In the genomic region with DNA sequence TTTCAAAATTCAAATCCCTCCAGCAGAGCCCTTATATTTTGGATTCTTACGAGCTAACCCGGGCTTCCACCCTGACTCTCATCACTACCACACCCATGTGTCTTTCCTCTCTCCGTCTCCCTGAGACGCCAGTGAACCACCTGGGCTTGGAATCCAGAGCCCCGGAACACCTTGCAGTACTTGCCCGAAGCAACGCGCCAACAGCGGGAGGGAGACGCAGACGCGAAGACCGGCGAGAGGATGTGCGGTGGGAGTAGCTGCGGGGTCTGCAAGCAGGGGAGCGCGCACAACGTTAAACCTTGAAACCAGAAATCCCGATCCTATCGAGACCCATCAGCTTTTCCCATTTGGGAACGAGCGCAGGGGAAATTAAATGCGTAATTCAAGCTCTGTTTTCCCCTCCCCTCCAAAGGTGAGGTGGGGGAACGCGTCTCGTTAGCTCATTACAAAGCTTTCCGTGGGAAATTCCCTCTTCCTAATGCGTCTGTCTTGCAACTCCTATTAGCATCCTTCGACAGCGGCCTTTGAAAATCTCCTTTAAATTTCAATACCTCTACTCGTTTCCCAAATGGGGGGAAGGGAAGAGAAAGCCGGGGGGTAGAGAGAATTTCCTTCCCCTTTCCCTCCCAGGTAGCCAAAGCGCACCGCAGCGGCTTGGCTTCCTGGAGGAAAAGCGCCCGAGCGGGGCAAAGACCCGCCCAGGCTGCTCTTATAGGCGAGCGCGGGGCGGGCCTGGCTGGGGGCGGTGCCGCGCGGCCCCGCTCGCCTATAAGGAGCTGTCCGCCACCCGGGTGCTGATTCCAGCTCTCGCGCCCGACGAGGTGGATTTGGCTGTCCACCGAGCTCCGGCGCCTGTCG, we compare ENCODE assay signal across 9 cellular contexts. TPM values are rescaled to one million over a fixed set of nuclear protein-coding genes. Genes with fewer than 3 reads are reported as not detected.
DNase-seq lines count a peak whose midpoint lies in the region; ATAC-seq and TF ChIP-seq lines count a peak whose summit lies in the region.
"Had no signal": no experiment of that assay in that cellular context is flagged by ENCODE, and none has a peak within 500 bp of the region (broad histone marks: within the 10 kb centered on the region; RNA-seq: fewer than 3 reads in every experiment).

A gene (plus strand): TSS at position 797 of the 858 bp plus-strand sequence. CDS start 364 bp downstream, outside the sequence.

- peaks cover 3 to 20% of the 10 kb centered on the region in 2 donors for H3K9me3 Mint-ChIP-seq in stimulated activated naive CD8-positive, alpha-beta T cell treated with anti-CD3 and anti-CD28 coated beads, Interleukin-15, amount 100 ng/mL, for 72 hours
- no peaks in the 10 kb centered on the region for H3K9me3 Mint-ChIP-seq in nephron progenitor cell
- peaks cover 0 to 20% (median 14%) of the 10 kb centered on the region in 8 donors for H3K9me3 Mint-ChIP-seq in CD4-positive, alpha-beta memory T cell
- H3K9me3 Mint-ChIP-seq: activated B cell treated with CpG ODN at 0.5 μM for 24 hours had no signal

- H3K4me1 ChIP-seq in CD4-positive, alpha-beta memory T cell (ENCODE audit: insufficient read depth, low read length), result no peaks in the 10 kb centered on the region

- CTCF ChIA-PET in RWPE1 (lab: Yijun Ruan, JAX), result interaction anchor here (0.6 to 0.7 kb wide), 2 partner anchors 420 to 1447 kb away, joined by 3 to 6 read pairs; no protein-coding TSS in a partner anchor
- CTCF ChIA-PET in CD4-positive, alpha-beta memory T cell (lab: Charles Lee; ENCODE audit: partially characterized antibody), result no interaction called here

- peaks cover 10% of the 10 kb centered on the region for H3K4me1 Mint-ChIP-seq in stimulated activated naive CD8-positive, alpha-beta T cell treated with anti-CD3 and anti-CD28 coated beads, Interleukin-15, amount 100 ng/mL, for 72 hours
- peaks cover 17% of the 10 kb centered on the region for H3K4me1 Mint-ChIP-seq in nephron progenitor cell
- H3K4me1 Mint-ChIP-seq in CD4-positive, alpha-beta memory T cell, result no peaks in the 10 kb centered on the region
- H3K4me1 Mint-ChIP-seq: activated B cell treated with CpG ODN at 0.5 μM for 24 hours had no signal

- H3K9me3 ChIP-seq in CD4-positive, alpha-beta memory T cell (ENCODE audit: control insufficient read depth in 1 of 2, low read length in 2 of 2), result no peaks in the 10 kb centered on the region

- no peak within 1 kb of the TSS for H3K4me3 Mint-ChIP-seq in stimulated activated naive CD8-positive, alpha-beta T cell treated with anti-CD3 and anti-CD28 coated beads, Interleukin-15, amount 100 ng/mL, for 72 hours
- peak within 1 kb of the TSS; percentile 78 for H3K4me3 Mint-ChIP-seq in nephron progenitor cell
- H3K4me3 Mint-ChIP-seq in CD4-positive, alpha-beta memory T cell, result no peak within 1 kb of the TSS
- H3K4me3 Mint-ChIP-seq: activated B cell treated with CpG ODN at 0.5 μM for 24 hours had no signal

- peaks cover 42% of the 10 kb centered on the region for H3K27me3 Mint-ChIP-seq in stimulated activated naive CD8-positive, alpha-beta T cell treated with anti-CD3 and anti-CD28 coated beads, Interleukin-15, amount 100 ng/mL, for 72 hours
- peaks cover 67% of the 10 kb centered on the region for H3K27me3 Mint-ChIP-seq in nephron progenitor cell (ENCODE audit: low read depth, poor library complexity)
- peaks cover 5 to 14% of the 10 kb centered on the region in 2 donors for H3K27me3 Mint-ChIP-seq in CD4-positive, alpha-beta memory T cell

- no peaks in the 10 kb centered on the region for H3K27me3 ChIP-seq in CD4-positive, alpha-beta memory T cell (ENCODE audit: insufficient read depth, low read length)

- TF ChIP-seq CTCF in RWPE1 (conservative IDR thresholded peaks at IDR 0.05; ENCODE audit: low read depth) (no peak), fibroblast of pulmonary artery (IDR thresholded peaks at IDR 0.05; ENCODE audit: low read length, missing control alignments) (no peak), nephron progenitor cell (IDR thresholded peaks at IDR 0.05) (no peak)

- peak within 1 kb of the TSS; percentile 44 for H3K4me3 ChIP-seq in fibroblast of pulmonary artery (replicated peaks; ENCODE audit: low read depth, low read length)
- no peak within 1 kb of the TSS for H3K4me3 ChIP-seq in CD4-positive, alpha-beta memory T cell (ENCODE audit: low read length in 2 of 2)

- H3K36me3 ChIP-seq in CD4-positive, alpha-beta memory T cell (ENCODE audit: insufficient read depth, low read length), result no peaks in the 10 kb centered on the region

- intact Hi-C loops in CD4-positive, alpha-beta memory T cell (cut with micrococcal nuclease), result no loop called here

- POLR2A ChIA-PET in RWPE1 (lab: Yijun Ruan, JAX; ENCODE audit: low non-redundant PET), result no interaction called here
- POLR2A ChIA-PET in CD4-positive, alpha-beta memory T cell (lab: Charles Lee; ENCODE audit: partially characterized antibody), result no interaction called here

- no peaks in the 10 kb centered on the region for H3K36me3 Mint-ChIP-seq in nephron progenitor cell (ENCODE audit: low read depth)
- no peaks in the 10 kb centered on the region for H3K36me3 Mint-ChIP-seq in CD4-positive, alpha-beta memory T cell

- no peak within 1 kb of the TSS for H3K27ac ChIP-seq in RWPE1
- no peak within 1 kb of the TSS for H3K27ac ChIP-seq in CD4-positive, alpha-beta memory T cell (ENCODE audit: low read depth, low read length)

- H3K27ac Mint-ChIP-seq in stimulated activated naive CD8-positive, alpha-beta T cell treated with anti-CD3 and anti-CD28 coated beads, Interleukin-15, amount 100 ng/mL, for 72 hours, result no peak within 1 kb of the TSS
- H3K27ac Mint-ChIP-seq in nephron progenitor cell, result no peak within 1 kb of the TSS
- no peak within 1 kb of the TSS for H3K27ac Mint-ChIP-seq in CD4-positive, alpha-beta memory T cell
- H3K27ac Mint-ChIP-seq: activated B cell treated with CpG ODN at 0.5 μM for 24 hours had no signal

- no peak for ATAC-seq in stimulated activated naive CD8-positive, alpha-beta T cell treated with anti-CD3 and anti-CD28 coated beads, Interleukin-15, Interleukin-2, amounts not matched to agents 100 U/mL and 50 U/mL, for 24 hours
- ATAC-seq in stimulated activated naive CD8-positive, alpha-beta T cell treated with anti-CD3 and anti-CD28 coated beads, Interleukin-15, amount 100 ng/mL, for 72 hours, result no peak
- ATAC-seq in GM19035 (IDR thresholded peaks at IDR 0.05; ENCODE audit: unreplicated experiment), result no peak

- peak; percentile 40 for DNase-seq in stimulated activated naive CD8-positive, alpha-beta T cell treated with anti-CD3 and anti-CD28 coated beads, Interleukin-15, Interleukin-2, amounts not matched to agents 100 U/mL and 50 U/mL, for 24 hours
- DNase-seq in stimulated activated naive CD8-positive, alpha-beta T cell treated with anti-CD3 and anti-CD28 coated beads, Interleukin-15, amount 100 ng/mL, for 72 hours, result no peak
- DNase-seq in RWPE1 (ENCODE audit: low spot score) (peak; percentile 60), fibroblast of pulmonary artery (ENCODE audit: low read depth) (peak; percentile 62), nephron progenitor cell (peak; percentile 97), DMS114 treated with DMSO at 0.1 percent for 48 hours (lab: John Stamatoyannopoulos, UW; ENCODE audit: unreplicated experiment) (no peak)
- DNase-seq in CD4-positive, alpha-beta memory T cell, result no peak
- DNase-seq: activated B cell treated with CpG ODN at 0.5 μM for 24 hours had no signal

RNA-seq across cellular contexts. Expression of the gene that starts here (rescaled TPM):
- not detected for total RNA-seq in CD4-positive, alpha-beta memory T cell
- not detected for polyA plus RNA-seq in CD4-positive, alpha-beta memory T cell
- total RNA-seq: activated B cell treated with CpG ODN at 0.5 μM for 24 hours had no signal

Comparison
In these comparisons a context has a peak if more than half of its experiments do, and no peak if none do; other contexts are left out.
1. DNase-seq: peak in stimulated activated naive CD8-positive, alpha-beta T cell treated with anti-CD3 and anti-CD28 coated beads, Interleukin-15, Interleukin-2, amounts not matched to agents 100 U/mL and 50 U/mL, for 24 hours (single experiment), RWPE1 (single experiment), fibroblast of pulmonary artery (single experiment) and nephron progenitor cell (single experiment); none in stimulated activated naive CD8-positive, alpha-beta T cell treated with anti-CD3 and anti-CD28 coated beads, Interleukin-15, amount 100 ng/mL, for 72 hours (0 of 2), DMS114 treated with DMSO at 0.1 percent for 48 hours (single experiment) and CD4-positive, alpha-beta memory T cell (0 of 5).